ENCODE assay signal across 8 cellular contexts in the genomic region with DNA sequence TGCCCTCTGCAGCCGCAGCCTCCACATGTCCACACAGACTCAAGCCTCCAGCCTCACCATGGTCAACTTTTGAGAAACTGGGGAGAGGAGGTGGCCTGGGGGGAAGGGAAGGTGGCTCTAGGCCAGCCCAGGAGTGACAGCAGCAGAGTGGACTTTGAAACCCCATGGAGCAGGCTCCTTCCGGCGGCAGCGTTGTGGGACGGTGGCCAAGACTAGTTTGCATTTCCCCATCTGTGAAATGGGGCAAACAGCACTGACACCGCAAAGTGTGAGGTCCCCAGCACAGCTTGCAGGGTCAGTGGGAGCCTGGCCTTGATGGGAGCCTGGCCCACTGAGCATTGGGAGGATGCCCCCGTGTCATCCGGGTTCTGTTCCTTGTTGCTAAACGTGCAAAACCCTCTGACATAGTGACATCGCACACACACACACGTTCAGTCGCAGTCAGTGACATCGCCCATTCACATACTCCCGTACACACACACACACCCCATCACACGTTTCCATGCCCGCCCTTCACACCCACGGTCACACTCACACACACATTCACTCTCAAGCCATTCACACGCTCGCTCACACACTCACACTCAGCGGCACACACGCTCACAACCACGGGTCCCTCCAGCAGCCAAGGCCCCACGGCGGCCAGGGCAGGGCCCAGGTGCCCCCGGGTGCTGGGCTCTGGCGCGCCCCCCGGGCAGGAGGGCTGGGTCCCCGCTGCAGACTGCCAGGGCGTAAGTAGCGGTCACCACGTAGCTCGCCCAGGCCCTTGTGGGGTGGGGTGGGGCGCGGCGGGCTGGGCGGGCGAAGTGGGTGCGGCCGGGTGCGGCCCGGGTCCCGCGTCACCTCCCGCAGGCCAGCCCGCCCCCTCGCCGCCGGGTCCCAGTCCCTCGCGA. TPM values are rescaled to one million over a fixed set of nuclear protein-coding genes. Genes with fewer than 3 reads are reported as not detected.
DNase-seq lines count a peak whose midpoint lies in the region; ATAC-seq and TF ChIP-seq lines count a peak whose summit lies in the region.

No MANE protein-coding gene starts in this region.

- H3K9me3 ChIP-seq in T-helper 17 cell (ENCODE audit: control insufficient read depth, low read length, poor library complexity, severe bottlenecking) (no peaks in the 10 kb centered on the region), liver (ENCODE audit: control insufficient read depth in 4 of 4, low read length in 3 of 4) (no peaks in the 10 kb centered on the region)

- DNase-seq in AG08396 (ENCODE audit: low spot score): peak; percentile 77
- no peak for DNase-seq in T-helper 17 cell
- peak; percentile 12 for DNase-seq in stimulated activated CD8-positive, alpha-beta memory T cell treated with anti-CD3 and anti-CD28 coated beads, Interleukin-7, amount 100 ng/mL, for 24 hours (ENCODE audit: low read depth)
- DNase-seq in KG1 (lab: John Stamatoyannopoulos, UW): no peak

- H3K4me3 Mint-ChIP-seq in T-helper 17 cell: peak overlapping the region; percentile 98

- ATAC-seq in GM19035 (IDR thresholded peaks at IDR 0.05; ENCODE audit: unreplicated experiment) (peak; percentile 52), HG03342 (IDR thresholded peaks at IDR 0.05; ENCODE audit: unreplicated experiment) (peak; percentile 28), T-helper 17 cell (peak; percentile 69)

- no peak for TF ChIP-seq RAD21 in liver (IDR thresholded peaks at IDR 0.05)

- no peaks in the 10 kb centered on the region for H3K27me3 ChIP-seq in liver (ENCODE audit: control insufficient read depth in 4 of 4, insufficient read depth in 4 of 4, low read length in 3 of 4)

- no peak for TF ChIP-seq CTCF in liver (IDR thresholded peaks at IDR 0.05; ENCODE audit: low read depth, low read length, missing input control)

- H3K27ac ChIP-seq in cingulate gyrus (ENCODE audit: low read depth, low read length) (peak overlapping the region; percentile 88), liver (ENCODE audit: low read depth in 1 of 2, low read length in 2 of 2) (peak overlapping the region; percentile 94 to 96)

- H3K27ac Mint-ChIP-seq in T-helper 17 cell: peak overlapping the region; percentile 89

- peaks cover 41 to 69% (median 57%) of the 10 kb centered on the region in 4 donors for H3K4me1 ChIP-seq in liver (ENCODE audit: control insufficient read depth in 4 of 4, insufficient read depth in 4 of 4, low read length in 3 of 4)

- H3K36me3 Mint-ChIP-seq in T-helper 17 cell (ENCODE audit: low read depth): peaks cover 2% of the 10 kb centered on the region

- H3K36me3 ChIP-seq in liver (ENCODE audit: control insufficient read depth in 4 of 4, insufficient read depth in 3 of 4, low read depth in 1 of 4, low read length in 3 of 4): no peaks in the 10 kb centered on the region

- peak overlapping the region; percentile 95 to 99 (median 96) for H3K4me3 ChIP-seq in liver (ENCODE audit: low read depth in 1 of 3, low read length in 3 of 3)

- peaks cover 21% of the 10 kb centered on the region for H3K4me1 Mint-ChIP-seq in T-helper 17 cell

- H3K9ac ChIP-seq in liver (ENCODE audit: low read depth in 1 of 2, low read length in 2 of 2): peak overlapping the region; percentile 18 to 73

- WGBS in liver: 2% methylated on average over 51 of the region's 51 CpGs

- H3K27me3 Mint-ChIP-seq in T-helper 17 cell: no peaks in the 10 kb centered on the region

TF ChIP-seq in liver, 16 proteins besides CTCF, POLR2A, EP300 and RAD21:
- no peak for TF ChIP-seq TAF1 (conservative IDR thresholded peaks at IDR 0.05)
- TF ChIP-seq, protein P1, sequence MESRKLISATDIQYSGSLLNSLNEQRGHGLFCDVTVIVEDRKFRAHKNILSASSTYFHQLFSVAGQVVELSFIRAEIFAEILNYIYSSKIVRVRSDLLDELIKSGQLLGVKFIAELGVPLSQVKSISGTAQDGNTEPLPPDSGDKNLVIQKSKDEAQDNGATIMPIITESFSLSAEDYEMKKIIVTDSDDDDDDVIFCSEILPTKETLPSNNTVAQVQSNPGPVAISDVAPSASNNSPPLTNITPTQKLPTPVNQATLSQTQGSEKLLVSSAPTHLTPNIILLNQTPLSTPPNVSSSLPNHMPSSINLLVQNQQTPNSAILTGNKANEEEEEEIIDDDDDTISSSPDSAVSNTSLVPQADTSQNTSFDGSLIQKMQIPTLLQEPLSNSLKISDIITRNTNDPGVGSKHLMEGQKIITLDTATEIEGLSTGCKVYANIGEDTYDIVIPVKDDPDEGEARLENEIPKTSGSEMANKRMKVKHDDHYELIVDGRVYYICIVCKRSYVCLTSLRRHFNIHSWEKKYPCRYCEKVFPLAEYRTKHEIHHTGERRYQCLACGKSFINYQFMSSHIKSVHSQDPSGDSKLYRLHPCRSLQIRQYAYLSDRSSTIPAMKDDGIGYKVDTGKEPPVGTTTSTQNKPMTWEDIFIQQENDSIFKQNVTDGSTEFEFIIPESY (IDR thresholded peaks at IDR 0.05): no peak
- no peak for TF ChIP-seq NR2F2 (IDR thresholded peaks at IDR 0.05)
- TF ChIP-seq, protein P2, sequence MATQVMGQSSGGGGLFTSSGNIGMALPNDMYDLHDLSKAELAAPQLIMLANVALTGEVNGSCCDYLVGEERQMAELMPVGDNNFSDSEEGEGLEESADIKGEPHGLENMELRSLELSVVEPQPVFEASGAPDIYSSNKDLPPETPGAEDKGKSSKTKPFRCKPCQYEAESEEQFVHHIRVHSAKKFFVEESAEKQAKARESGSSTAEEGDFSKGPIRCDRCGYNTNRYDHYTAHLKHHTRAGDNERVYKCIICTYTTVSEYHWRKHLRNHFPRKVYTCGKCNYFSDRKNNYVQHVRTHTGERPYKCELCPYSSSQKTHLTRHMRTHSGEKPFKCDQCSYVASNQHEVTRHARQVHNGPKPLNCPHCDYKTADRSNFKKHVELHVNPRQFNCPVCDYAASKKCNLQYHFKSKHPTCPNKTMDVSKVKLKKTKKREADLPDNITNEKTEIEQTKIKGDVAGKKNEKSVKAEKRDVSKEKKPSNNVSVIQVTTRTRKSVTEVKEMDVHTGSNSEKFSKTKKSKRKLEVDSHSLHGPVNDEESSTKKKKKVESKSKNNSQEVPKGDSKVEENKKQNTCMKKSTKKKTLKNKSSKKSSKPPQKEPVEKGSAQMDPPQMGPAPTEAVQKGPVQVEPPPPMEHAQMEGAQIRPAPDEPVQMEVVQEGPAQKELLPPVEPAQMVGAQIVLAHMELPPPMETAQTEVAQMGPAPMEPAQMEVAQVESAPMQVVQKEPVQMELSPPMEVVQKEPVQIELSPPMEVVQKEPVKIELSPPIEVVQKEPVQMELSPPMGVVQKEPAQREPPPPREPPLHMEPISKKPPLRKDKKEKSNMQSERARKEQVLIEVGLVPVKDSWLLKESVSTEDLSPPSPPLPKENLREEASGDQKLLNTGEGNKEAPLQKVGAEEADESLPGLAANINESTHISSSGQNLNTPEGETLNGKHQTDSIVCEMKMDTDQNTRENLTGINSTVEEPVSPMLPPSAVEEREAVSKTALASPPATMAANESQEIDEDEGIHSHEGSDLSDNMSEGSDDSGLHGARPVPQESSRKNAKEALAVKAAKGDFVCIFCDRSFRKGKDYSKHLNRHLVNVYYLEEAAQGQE (IDR thresholded peaks at IDR 0.05): peak; percentile 44
- peak; percentile 84 for TF ChIP-seq SP1 (IDR thresholded peaks at IDR 0.05)
- TF ChIP-seq JUND (IDR thresholded peaks at IDR 0.05): peak in 1 of 2 donors; percentile 46
- peak; percentile 68 to 83 for TF ChIP-seq RXRA (IDR thresholded peaks at IDR 0.05)
- TF ChIP-seq FOXA1 (IDR thresholded peaks at IDR 0.05): no peak
- TF ChIP-seq, protein P3, sequence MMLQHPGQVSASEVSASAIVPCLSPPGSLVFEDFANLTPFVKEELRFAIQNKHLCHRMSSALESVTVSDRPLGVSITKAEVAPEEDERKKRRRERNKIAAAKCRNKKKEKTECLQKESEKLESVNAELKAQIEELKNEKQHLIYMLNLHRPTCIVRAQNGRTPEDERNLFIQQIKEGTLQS (IDR thresholded peaks at IDR 0.05): no peak
- TF ChIP-seq EGR1 (IDR thresholded peaks at IDR 0.05; ENCODE audit: low read depth in 2 of 2): no peak
- TF ChIP-seq, protein P4, sequence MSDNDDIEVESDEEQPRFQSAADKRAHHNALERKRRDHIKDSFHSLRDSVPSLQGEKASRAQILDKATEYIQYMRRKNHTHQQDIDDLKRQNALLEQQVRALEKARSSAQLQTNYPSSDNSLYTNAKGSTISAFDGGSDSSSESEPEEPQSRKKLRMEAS (IDR thresholded peaks at IDR 0.05): peak; percentile 64
- peak in 1 of 2 donors; percentile 77 for TF ChIP-seq GABPA (IDR thresholded peaks at IDR 0.05 in 1 of 2, conservative IDR thresholded peaks at IDR 0.05 in 1 of 2)
- TF ChIP-seq YY1 (IDR thresholded peaks at IDR 0.05): peak; percentile 56
- TF ChIP-seq HNF4G (IDR thresholded peaks at IDR 0.05): peak; percentile 96
- no peak for TF ChIP-seq FOXA2 (IDR thresholded peaks at IDR 0.05)
- peak; percentile 90 to 93 for TF ChIP-seq HNF4A (conservative IDR thresholded peaks at IDR 0.05)

RNA-seq across cellular contexts. Expression of a gene that starts 0.6 kb away (rescaled TPM):
- total RNA-seq in T-helper 17 cell: 10 to 100 TPM; 44.8 to 80.7 TPM
- 10 to 100 TPM; 49.4 to 71.1 TPM for total RNA-seq in liver
- 100 to 1,000 TPM; 197 to 210 TPM for polyA plus RNA-seq in liver

RNA-seq across cellular contexts. Expression of a gene that starts 8.2 kb away (rescaled TPM):
- 1 to 10 TPM; 3.9 to 4.5 TPM for total RNA-seq in T-helper 17 cell
- total RNA-seq in liver: under 1 TPM in 1 of 2 donors, not detected in 1; 0.84 TPM
- 1 to 10 TPM in 1 of 2 donors, not detected in 1; 1.1 TPM for polyA plus RNA-seq in liver

RNA-seq across cellular contexts. Expression of a gene that starts 33.9 kb away (rescaled TPM):
- total RNA-seq in T-helper 17 cell (10 to 100 TPM; 70.3 to 71.2 TPM), liver (10 to 100 TPM; 18.1 to 22.5 TPM)
- polyA plus RNA-seq in liver: 10 to 100 TPM; 14.6 to 18.0 TPM

Comparison
In these comparisons a context has a peak if more than half of its experiments do, and no peak if none do; other contexts are left out.
1. DNase-seq: peak in AG08396 (single experiment) and stimulated activated CD8-positive, alpha-beta memory T cell treated with anti-CD3 and anti-CD28 coated beads, Interleukin-7, amount 100 ng/mL, for 24 hours (single experiment); none in T-helper 17 cell (0 of 3) and KG1 (single experiment).
2. Peak in every context shown above with its lines, with median percentiles within 50 percentile points of each other: ATAC-seq.